1 cellular context compared by ENCODE assay signal in genomic region chr6:56624728-56625069, GRCh38.
TF ChIP-seq lines count a peak whose summit lies in the region.

No MANE protein-coding gene starts in this region.

TF ChIP-seq in HepG2, 621 proteins besides CTCF, POLR2A, EP300 and RAD21 (continued from another document):
- TF ChIP-seq FOXP4 (CRISPR knock-in tag; IDR thresholded peaks at IDR 0.05) (0 out of 2 replicates have a peak, but pooled peaks have one; percentile 15), ISX (CRISPR knock-in tag; conservative IDR thresholded peaks at IDR 0.05) (no peak), SIX4 (CRISPR knock-in tag; IDR thresholded peaks at IDR 0.05) (0 out of 2 replicates have a peak, but pooled peaks have one; percentile 34), MXI1 (IDR thresholded peaks at IDR 0.05; ENCODE audit: borderline replicate concordance, low read depth, low read length) (0 out of 3 replicates have a peak, but pooled peaks have one; percentile 7), GATAD2A (CRISPR knock-in tag; IDR thresholded peaks at IDR 0.05) (peak; percentile 83), SOX13 (IDR thresholded peaks at IDR 0.05) (no peak), SOX13 (CRISPR knock-in tag; conservative IDR thresholded peaks at IDR 0.05 in 1 of 2, IDR thresholded peaks at IDR 0.05 in 1 of 2) (peak in 1 of 2 experiments; percentile 91; a peak in 2 of 4 replicates), SOX5 (CRISPR knock-in tag; IDR thresholded peaks at IDR 0.05; ENCODE audit: borderline replicate concordance) (peak; percentile 91; the same call in 1 of the 2 replicates), MAFF (IDR thresholded peaks at IDR 0.05; ENCODE audit: low read depth, low read length) (no peak), ZFP1 (CRISPR knock-in tag; IDR thresholded peaks at IDR 0.05) (no peak), HNRNPUL1 (IDR thresholded peaks at IDR 0.05; ENCODE audit: low read depth, low read length) (peak; percentile 75), SP4 (CRISPR knock-in tag; IDR thresholded peaks at IDR 0.05) (no peak), WIZ (CRISPR knock-in tag; IDR thresholded peaks at IDR 0.05) (no peak), REL (CRISPR knock-in tag; conservative IDR thresholded peaks at IDR 0.05) (no peak), CREB1 (IDR thresholded peaks at IDR 0.05) (no peak), CREB1 (CRISPR knock-in tag; IDR thresholded peaks at IDR 0.05) (0 out of 2 replicates have a peak, but pooled peaks have one; percentile 13), FOXA3 (CRISPR knock-in tag; IDR thresholded peaks at IDR 0.05) (peak; percentile 71; the same call in 1 of the 2 replicates), CREM (IDR thresholded peaks at IDR 0.05) (peak; percentile 43; the same call in 1 of the 2 replicates), CREM (CRISPR knock-in tag; IDR thresholded peaks at IDR 0.05) (no peak), CEBPG (CRISPR knock-in tag; IDR thresholded peaks at IDR 0.05) (peak; percentile 92), FOXP1 (IDR thresholded peaks at IDR 0.05) (no peak), FOXP1 (CRISPR knock-in tag; IDR thresholded peaks at IDR 0.05) (peak; percentile 75; the same call in 1 of the 2 replicates), HMG20A (CRISPR knock-in tag; IDR thresholded peaks at IDR 0.05; ENCODE audit: borderline replicate concordance) (0 out of 2 replicates have a peak, but pooled peaks have one; percentile 14), ARID5B (CRISPR knock-in tag; IDR thresholded peaks at IDR 0.05) (peak; percentile 59; the same call in 1 of the 2 replicates), FOXA1 (IDR thresholded peaks at IDR 0.05) (no peak), FOXA1 (CRISPR knock-in tag; IDR thresholded peaks at IDR 0.05) (peak; percentile 48; the same call in 1 of the 2 replicates), ASH2L (IDR thresholded peaks at IDR 0.05; ENCODE audit: insufficient read length, low read depth, low read length) (peak; percentile 89), GLMP (CRISPR knock-in tag; IDR thresholded peaks at IDR 0.05; ENCODE audit: borderline replicate concordance) (no peak), ZKSCAN8 (CRISPR knock-in tag; IDR thresholded peaks at IDR 0.05; ENCODE audit: borderline replicate concordance) (no peak), PHF21A (CRISPR knock-in tag; IDR thresholded peaks at IDR 0.05) (no peak), ARID3A (IDR thresholded peaks at IDR 0.05; ENCODE audit: low read depth, low read length) (0 out of 2 replicates have a peak, but pooled peaks have one; percentile 52), ZGPAT (CRISPR knock-in tag; IDR thresholded peaks at IDR 0.05) (peak; percentile 24; the same call in 1 of the 2 replicates), HNF1A (IDR thresholded peaks at IDR 0.05; ENCODE audit: low read depth) (peak; percentile 86), HNF1A (CRISPR knock-in tag; IDR thresholded peaks at IDR 0.05; ENCODE audit: borderline replicate concordance) (peak; percentile 83; the same call in 1 of the 2 replicates), SOX6 (IDR thresholded peaks at IDR 0.05) (no peak), SOX6 (CRISPR knock-in tag; IDR thresholded peaks at IDR 0.05) (peak; percentile 64; the same call in 1 of the 2 replicates), NCOR1 (IDR thresholded peaks at IDR 0.05; ENCODE audit: borderline replicate concordance, low read length) (peak; percentile 92), ATF1 (CRISPR knock-in tag; IDR thresholded peaks at IDR 0.05) (peak; percentile 30; the same call in 1 of the 2 replicates), CEBPB (IDR thresholded peaks at IDR 0.05; ENCODE audit: borderline replicate concordance, low read depth, low read length) (peak; percentile 92), NCOA2 (CRISPR knock-in tag; IDR thresholded peaks at IDR 0.05) (peak; percentile 42; the same call in 1 of the 2 replicates)
TF ChIP-seq in HepG2: peak in this region for 25.
